ENCODE assay signal across 18 cellular contexts in the genomic region with DNA sequence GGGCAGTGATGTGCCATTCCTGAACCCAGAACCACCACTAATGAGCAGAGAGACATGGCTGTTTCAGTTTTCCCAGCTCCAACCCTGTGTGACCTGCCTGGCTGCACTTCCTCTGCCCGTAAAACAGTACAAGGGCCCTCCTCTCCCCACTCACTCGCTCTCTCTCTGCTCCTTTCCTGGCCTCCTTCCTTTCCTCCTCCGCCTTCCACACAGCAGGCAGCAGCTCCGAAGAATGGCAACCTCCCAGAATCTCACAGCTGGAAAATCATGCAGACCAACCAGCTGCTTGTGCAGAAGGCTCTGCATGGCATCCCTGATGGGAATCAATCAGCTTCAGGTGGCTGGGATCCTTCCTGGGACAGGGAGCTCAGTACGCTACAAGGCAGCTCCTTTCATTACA. TPM values are rescaled to one million over a fixed set of nuclear protein-coding genes. Genes with fewer than 3 reads are reported as not detected.
DNase-seq lines count a peak whose midpoint lies in the region; ATAC-seq and TF ChIP-seq lines count a peak whose summit lies in the region.
"Had no signal": no experiment of that assay in that cellular context is flagged by ENCODE, and none has a peak within 500 bp of the region (broad histone marks: within the 10 kb centered on the region; RNA-seq: fewer than 3 reads in every experiment).

No MANE protein-coding gene starts in this region.

- no peak for TF ChIP-seq POLR2A in testis (IDR thresholded peaks at IDR 0.05)

- in situ Hi-C loops in ACHN (cut with HindIII; ENCODE audit: low pct_ligation_motif_present, low pct_unique_long_range_greater_than_20kb, low sequenced_read_pairs), result no loop called here

- H3K4me3 ChIP-seq in right cardiac atrium (ENCODE audit: low read length), result no peak overlapping the region
- no peak overlapping the region for H3K4me3 ChIP-seq in testis
- H3K4me3 ChIP-seq: K562, SK-N-MC had no signal

- no peaks in the 10 kb centered on the region for H3K9me3 ChIP-seq in right cardiac atrium (ENCODE audit: control insufficient read depth, low read length)
- no peaks in the 10 kb centered on the region for H3K9me3 ChIP-seq in T-helper 17 cell (ENCODE audit: control insufficient read depth, low read length, poor library complexity, severe bottlenecking)
- no peaks in the 10 kb centered on the region for H3K9me3 ChIP-seq in testis

- peak overlapping the region; percentile 71 for H3K27ac Mint-ChIP-seq in T-helper 17 cell
- H3K27ac Mint-ChIP-seq: CD4-positive, alpha-beta T cell had no signal

- H3K36me3 ChIP-seq in testis (ENCODE audit: low read depth, missing control alignments), result no peaks in the 10 kb centered on the region

- intact Hi-C loops in Right ventricle myocardium inferior (cut with DNase I) (no loop called here), right cardiac atrium (cut with DNase I) (no loop called here), testis (cut with DNase I; ENCODE audit: low total_unique reads) (no loop called here)

- H3K36me3 Mint-ChIP-seq in T-helper 17 cell (ENCODE audit: low read depth), result peaks cover 2% of the 10 kb centered on the region

- DNase-seq in Right ventricle myocardium inferior (ENCODE audit: missing footprints), result peak; percentile 1
- DNase-seq in right cardiac atrium, result no peak
- DNase-seq in T-helper 17 cell, result no peak
- peak; percentile 49 for DNase-seq in left kidney (ENCODE audit: low read depth, low spot score)
- DNase-seq in testis, result peak; percentile 35
- DNase-seq in NCI-H1436 treated with DMSO at 0.1 percent for 48 hours (lab: John Stamatoyannopoulos, UW), result no peak
- DNase-seq in ACHN, result no peak
- DNase-seq in NCI-H1694 (lab: John Stamatoyannopoulos, UW), result no peak
- DNase-seq: Calu3; CD4-positive, alpha-beta T cell; GOT3; NCI-H1105 treated with DMSO at 0.1 percent for 48 hours; NCI-H187 treated with DMSO at 0.1 percent for 48 hours; NCI-H446 treated with DMSO at 0.1 percent for 48 hours; SHP77 had no signal

- H3K27ac ChIP-seq in right cardiac atrium (ENCODE audit: low read length), result no peak overlapping the region
- no peak overlapping the region for H3K27ac ChIP-seq in testis
- H3K27ac ChIP-seq: SK-N-MC had no signal

- WGBS in right cardiac atrium, result 36% methylated on average over 5 of the region's 5 CpGs
- 44 to 50% methylated on average over 5 of the region's 5 CpGs for WGBS in testis, 2 donors

- H3K4me3 Mint-ChIP-seq in T-helper 17 cell, result no peak overlapping the region
- H3K4me3 Mint-ChIP-seq: CD4-positive, alpha-beta T cell had no signal

- peaks cover 10% of the 10 kb centered on the region for H3K4me1 Mint-ChIP-seq in T-helper 17 cell

- ATAC-seq in Right ventricle myocardium inferior, result no peak
- ATAC-seq in right cardiac atrium, result no peak
- no peak for ATAC-seq in T-helper 17 cell
- ATAC-seq: K562 had no signal

- H3K4me1 ChIP-seq in right cardiac atrium (ENCODE audit: control insufficient read depth, insufficient read depth, low read length) (no peaks in the 10 kb centered on the region), testis (peaks cover 9% of the 10 kb centered on the region)

- H3K27me3 Mint-ChIP-seq in T-helper 17 cell, result peaks cover 90% of the 10 kb centered on the region

- H3K27me3 ChIP-seq in right cardiac atrium (ENCODE audit: control insufficient read depth, insufficient read depth) (no peaks in the 10 kb centered on the region), testis (no peaks in the 10 kb centered on the region)

- no peak for TF ChIP-seq CTCF in testis (IDR thresholded peaks at IDR 0.05)

RNA-seq across cellular contexts. Expression of gene TMEM132E, which starts 27.3 kb away (rescaled TPM):
- total RNA-seq in Right ventricle myocardium inferior, result not detected
- total RNA-seq in right cardiac atrium, result under 1 TPM; 0.06 to 0.35 (median 0.16) TPM
- polyA plus RNA-seq in right cardiac atrium, result 0.16 TPM
- total RNA-seq in T-helper 17 cell, result not detected
- 1 to 10 TPM; 2.6 to 3.1 TPM for total RNA-seq in testis
- polyA plus RNA-seq in testis (ENCODE audit: insufficient read depth, low read depth, low replicate concordance), result 3.6 TPM
- total RNA-seq: K562 had no signal
- polyA plus RNA-seq: BJ, K562 had no signal

Comparison
In these comparisons a context has a peak if more than half of its experiments do, and no peak if none do; other contexts are left out.
1. DNase-seq: peak in Right ventricle myocardium inferior (single experiment), left kidney (single experiment) and testis (single experiment); none in right cardiac atrium (0 of 3), T-helper 17 cell (0 of 3), NCI-H1436 treated with DMSO at 0.1 percent for 48 hours (single experiment), ACHN (single experiment) and NCI-H1694 (single experiment).